Comparison of ENCODE assay signal across 19 cellular contexts in genomic region chrX:94492541-94492940, GRCh38.
DNase-seq lines count a peak whose midpoint lies in the region; ATAC-seq and TF ChIP-seq lines count a peak whose summit lies in the region.
"Had no signal": no experiment of that assay in that cellular context is flagged by ENCODE, and none has a peak within 500 bp of the region (broad histone marks: within the 10 kb centered on the region; RNA-seq: fewer than 3 reads in every experiment).

No MANE protein-coding gene starts in this region.

- no peaks in the 10 kb centered on the region for H3K27me3 ChIP-seq in GM23338 (ENCODE audit: insufficient read depth)
- H3K27me3 ChIP-seq in iPS-18a (ENCODE audit: control insufficient read depth, insufficient read depth, low read length), result no peaks in the 10 kb centered on the region
- H3K27me3 ChIP-seq in neuronal stem cell (ENCODE audit: control insufficient read depth in 3 of 3, insufficient read depth in 3 of 3, low read depth in 1 of 3, low read length in 3 of 3), result no peaks in the 10 kb centered on the region

- H3K36me3 Mint-ChIP-seq in GM23338 (ENCODE audit: low read depth) (peaks cover 31% of the 10 kb centered on the region), WTC11 (peaks cover 33% of the 10 kb centered on the region)
- H3K36me3 Mint-ChIP-seq: CD14-positive monocyte had no signal

- H2AK5ac ChIP-seq in neuronal stem cell (ENCODE audit: low read depth, low read length), result no peak overlapping the region

- no peak overlapping the region for H3K14ac ChIP-seq in neuronal stem cell (ENCODE audit: low read length)

- H4K8ac ChIP-seq in neuronal stem cell (ENCODE audit: low read depth, low read length), result no peak overlapping the region

- H3K4me2 ChIP-seq in GM23338, result peak overlapping the region; percentile 71
- H3K4me2 ChIP-seq in neuronal stem cell (ENCODE audit: insufficient read depth, low read length, poor library complexity, severe bottlenecking), result no peak overlapping the region

- H3K9me3 Mint-ChIP-seq in GM23338 (peaks cover 24% of the 10 kb centered on the region), WTC11 (peaks cover 24% of the 10 kb centered on the region)

- intact Hi-C loops in left cardiac atrium (cut with DNase I), result no loop called here

- H2BK12ac ChIP-seq in neuronal stem cell (ENCODE audit: low read length), result no peak overlapping the region

- H3K79me1 ChIP-seq in neuronal stem cell (ENCODE audit: low read depth, low read length), result no peaks in the 10 kb centered on the region

- no peaks in the 10 kb centered on the region for H3F3A ChIP-seq in GM23338 (replicated peaks; ENCODE audit: low read depth)

- no peaks in the 10 kb centered on the region for H4K20me1 ChIP-seq in GM23338 (replicated peaks; ENCODE audit: insufficient read depth)

- H3K79me2 ChIP-seq in GM23338 (replicated peaks; ENCODE audit: insufficient read depth), result no peaks in the 10 kb centered on the region

- peaks cover 17% of the 10 kb centered on the region for H3K9me3 ChIP-seq in iPS-18a (ENCODE audit: control insufficient read depth, low read depth, low read length)
- no peaks in the 10 kb centered on the region for H3K9me3 ChIP-seq in neuronal stem cell (replicated peaks in 1 of 2; ENCODE audit: control insufficient read depth in 2 of 2, insufficient read depth in 1 of 2, low read depth in 1 of 2, low read length in 2 of 2)

- no peak for TF ChIP-seq CTCF in GM23338 (conservative IDR thresholded peaks at IDR 0.05; ENCODE audit: low read depth in 2 of 2)
- TF ChIP-seq CTCF in WTC11 (IDR thresholded peaks at IDR 0.05), result no peak
- no peak for TF ChIP-seq CTCF in RWPE1 (conservative IDR thresholded peaks at IDR 0.05; ENCODE audit: low read depth)

- H3K27me3 Mint-ChIP-seq in GM23338 (ENCODE audit: insufficient read depth, low read depth, poor library complexity), result no peaks in the 10 kb centered on the region
- peaks cover 49% of the 10 kb centered on the region for H3K27me3 Mint-ChIP-seq in WTC11 (ENCODE audit: low read depth)

- CTCF ChIA-PET in WTC11 (lab: Charles Lee), result interaction anchor here (1.3 kb wide), 1 partner anchor 32 kb away, joined by 3 read pairs; no protein-coding TSS in a partner anchor
- CTCF ChIA-PET in RWPE1 (lab: Yijun Ruan, JAX), result interaction anchor here (0.7 kb wide), 1 partner anchor 33 kb away, joined by 3 read pairs; no protein-coding TSS in a partner anchor

- H2AFZ ChIP-seq in GM23338 (no peak overlapping the region), neuronal stem cell (ENCODE audit: low read length) (no peak overlapping the region)

- peaks cover 18% of the 10 kb centered on the region for H3K4me1 ChIP-seq in GM23338 (ENCODE audit: insufficient read depth)
- peaks cover 25% of the 10 kb centered on the region for H3K4me1 ChIP-seq in iPS-18a (ENCODE audit: control insufficient read depth, low read depth, low read length)
- H3K4me1 ChIP-seq in neuronal stem cell (ENCODE audit: control insufficient read depth in 2 of 2, insufficient read depth in 1 of 2, low read depth in 1 of 2, low read length in 2 of 2), result peaks cover 0 to 3% of the 10 kb centered on the region in 2 donors

- no peak overlapping the region for H3K18ac ChIP-seq in neuronal stem cell (ENCODE audit: low read length)

- H3K4me3 ChIP-seq in GM23338, result 0 out of 2 replicates have a peak overlapping the region, but pooled peaks have one; percentile 16
- peak overlapping the region; percentile 30 for H3K4me3 ChIP-seq in iPS-18a (ENCODE audit: low read length)
- H3K4me3 ChIP-seq in neuronal stem cell (ENCODE audit: low read length in 2 of 2), result no peak overlapping the region

- no peak overlapping the region for H2BK120ac ChIP-seq in neuronal stem cell (ENCODE audit: low read depth, low read length)

- H3K4me3 Mint-ChIP-seq in GM23338 (no peak overlapping the region; the same call in 2 of the 3 replicates), WTC11 (no peak overlapping the region; the same call in 1 of the 2 replicates)
- H3K4me3 Mint-ChIP-seq: CD14-positive monocyte had no signal

- H3K36me3 ChIP-seq in GM23338 (ENCODE audit: insufficient read depth), result no peaks in the 10 kb centered on the region; the same call in 1 of the 2 replicates
- no peaks in the 10 kb centered on the region for H3K36me3 ChIP-seq in iPS-18a (ENCODE audit: control insufficient read depth, low read depth, low read length)
- no peaks in the 10 kb centered on the region for H3K36me3 ChIP-seq in neuronal stem cell (replicated peaks in 1 of 2; ENCODE audit: control insufficient read depth in 2 of 2, insufficient read depth in 2 of 2, low read length in 2 of 2)

- H3K27ac ChIP-seq in GM23338 (ENCODE audit: low read depth), result no peak overlapping the region
- H3K27ac ChIP-seq in iPS-18a (ENCODE audit: low read length), result no peak overlapping the region
- no peak overlapping the region for H3K27ac ChIP-seq in neuronal stem cell (replicated peaks; ENCODE audit: low read length)
- no peak overlapping the region for H3K27ac ChIP-seq in RWPE1

- no peak overlapping the region for H3K9ac ChIP-seq in iPS-18a (ENCODE audit: low read length)
- H3K9ac ChIP-seq in neuronal stem cell (ENCODE audit: low read depth, low read length, poor library complexity), result no peak overlapping the region

- H3K23ac ChIP-seq in neuronal stem cell (ENCODE audit: low read depth, low read length, poor library complexity), result no peak overlapping the region

- POLR2A ChIA-PET in WTC11 (lab: Charles Lee), result no interaction called here
- POLR2A ChIA-PET in RWPE1 (lab: Yijun Ruan, JAX; ENCODE audit: low non-redundant PET), result no interaction called here

- WGBS in neuronal stem cell (ENCODE audit: extremely low coverage in 2 of 2, insufficient read length in 2 of 2, insufficient replicate concordance in 1 of 2), 2 donors, result no CpG with 5 or more reads among the region's 10 CpGs

- peak; percentile 97 for ATAC-seq in GM23338
- ATAC-seq in WTC11, result peak; percentile 92
- ATAC-seq in left cardiac atrium, result no peak
- ATAC-seq in HG03175 (IDR thresholded peaks at IDR 0.05; ENCODE audit: unreplicated experiment), result no peak

- H4K91ac ChIP-seq in neuronal stem cell (ENCODE audit: low read depth, low read length, poor library complexity), result no peak overlapping the region

- H3K9me2 ChIP-seq in GM23338 (ENCODE audit: insufficient read depth), result no peaks in the 10 kb centered on the region

- DNase-seq in GM23338 (ENCODE audit: low spot score) (peak; percentile 64), WTC11 (ENCODE audit: low spot score) (peak; percentile 42), neuronal stem cell (ENCODE audit: low spot score) (peak; percentile 6), left cardiac atrium (no peak), RWPE1 (ENCODE audit: low spot score) (no peak)
- no peak for DNase-seq in activated CD4-positive, alpha-beta T cell treated with anti-CD3 and anti-CD28 coated beads, Interleukin-2, amount 50 U/mL, for 1 hour
- DNase-seq: 8988T, DMS 273 treated with DMSO at 0.1 percent for 48 hours, DND-41, HCEC 1CT, KBM-7, NCI-H1105, NCI-H1694 treated with DMSO at 0.1 percent for 48 hours, NCI-H748 treated with DMSO at 0.1 percent for 48 hours, OCI-M1, SHP77 treated with DMSO at 0.1 percent for 48 hours had no signal

- H3K27ac Mint-ChIP-seq in GM23338 (no peak overlapping the region), WTC11 (0 out of 2 replicates have a peak overlapping the region, but pooled peaks have one; percentile 19)
- H3K27ac Mint-ChIP-seq: CD14-positive monocyte had no signal

- H2BK5ac ChIP-seq in neuronal stem cell (ENCODE audit: low read length), result no peak overlapping the region

- no peak overlapping the region for H3K4ac ChIP-seq in neuronal stem cell (ENCODE audit: low read length)

- peaks cover 24% of the 10 kb centered on the region for H3K4me1 Mint-ChIP-seq in GM23338
- peaks cover 38% of the 10 kb centered on the region for H3K4me1 Mint-ChIP-seq in WTC11
- H3K4me1 Mint-ChIP-seq: CD14-positive monocyte had no signal

- H2BK15ac ChIP-seq in neuronal stem cell (ENCODE audit: low read length), result no peak overlapping the region

TF ChIP-seq in GM23338, 12 proteins besides CTCF, POLR2A, EP300 and RAD21 (continues in another document):
- no peak for TF ChIP-seq JUNB (IDR thresholded peaks at IDR 0.05; ENCODE audit: unreplicated experiment)
- no peak for TF ChIP-seq ZNF331 (CRISPR knock-in tag; IDR thresholded peaks at IDR 0.05; ENCODE audit: low read depth)

TF ChIP-seq in WTC11, 78 proteins besides CTCF, POLR2A, EP300 and RAD21:
- 0 out of 2 replicates have a peak, but pooled peaks have one; percentile 16 for TF ChIP-seq SP1 (CRISPR knock-in tag; conservative IDR thresholded peaks at IDR 0.05)
- TF ChIP-seq TEAD1 (CRISPR knock-in tag; IDR thresholded peaks at IDR 0.05), result no peak
TF ChIP-seq in WTC11: peak in this region for 1.

Comparison
In these comparisons a context has a peak if more than half of its experiments do, and no peak if none do; other contexts are left out.
1. ATAC-seq: peak in GM23338 (single experiment) and WTC11 (single experiment); none in left cardiac atrium (0 of 2) and HG03175 (single experiment).
2. DNase-seq: peak in GM23338 (single experiment), WTC11 (single experiment) and neuronal stem cell (single experiment); none in activated CD4-positive, alpha-beta T cell treated with anti-CD3 and anti-CD28 coated beads, Interleukin-2, amount 50 U/mL, for 1 hour (single experiment), left cardiac atrium (single experiment) and RWPE1 (single experiment).
3. H3K4me3 ChIP-seq: peak in GM23338 (single experiment) and iPS-18a (single experiment); none in neuronal stem cell (0 of 2).